In genomic region chr3:15345051-15345607, GRCh38 we compare ENCODE assay signal across 9 cellular contexts. TPM values are rescaled to one million over a fixed set of nuclear protein-coding genes. Genes with fewer than 3 reads are reported as not detected.
DNase-seq lines count a peak whose midpoint lies in the region; ATAC-seq, FAIRE-seq and TF ChIP-seq lines count a peak whose summit lies in the region.
"Had no signal": no experiment of that assay in that cellular context is flagged by ENCODE, and none has a peak within 500 bp of the region (broad histone marks: within the 10 kb centered on the region; RNA-seq: fewer than 3 reads in every experiment).

No MANE protein-coding gene starts in this region.

- DNase-seq in D721Med (ENCODE audit: insufficient read length, low spot score) (peak; percentile 47), Karpas-422 (no peak), T-helper 17 cell (no peak), colonic mucosa (no peak), epidermal melanocyte (ENCODE audit: insufficient read length, low spot score) (no peak), osteocyte (ENCODE audit: extremely low spot score, unreplicated experiment) (no peak), cerebellar cortex (ENCODE audit: low spot score) (no peak)

- H3K36me3 Mint-ChIP-seq in T-helper 17 cell (ENCODE audit: low read depth): no peaks in the 10 kb centered on the region
- no peaks in the 10 kb centered on the region for H3K36me3 Mint-ChIP-seq in osteocyte (ENCODE audit: unreplicated experiment)

- 0 out of 2 replicates have a peak overlapping the region, but pooled peaks have one; percentile 20 for H2AFZ ChIP-seq in Karpas-422 (ENCODE audit: low read length)

- intact Hi-C loops in colonic mucosa (cut with DNase I): no loop called here

- no peak overlapping the region for H3K4me3 ChIP-seq in Karpas-422 (ENCODE audit: low read length)
- no peak overlapping the region for H3K4me3 ChIP-seq in colonic mucosa

- H3K4me1 Mint-ChIP-seq in T-helper 17 cell (peaks cover 30% of the 10 kb centered on the region), osteocyte (ENCODE audit: unreplicated experiment) (no peaks in the 10 kb centered on the region)

- H3K27me3 Mint-ChIP-seq in T-helper 17 cell (no peaks in the 10 kb centered on the region), osteocyte (ENCODE audit: unreplicated experiment) (peaks cover 47% of the 10 kb centered on the region)

- H3K27ac Mint-ChIP-seq in T-helper 17 cell: peak overlapping the region; percentile 72
- H3K27ac Mint-ChIP-seq in osteocyte (ENCODE audit: unreplicated experiment): no peak overlapping the region

- H4K20me1 ChIP-seq in Karpas-422 (ENCODE audit: insufficient read depth, low read depth, low read length): no peaks in the 10 kb centered on the region

- H3K4me2 ChIP-seq in Karpas-422 (ENCODE audit: low read depth, low read length, poor library complexity, severe bottlenecking): peak overlapping the region; percentile 44

- no peak for FAIRE-seq in D721Med (lab: Jason Lieb, UNC)

- TF ChIP-seq CTCF in D721Med (IDR thresholded peaks at IDR 0.05; ENCODE audit: insufficient read depth, missing control alignments): no peak
- TF ChIP-seq CTCF in colonic mucosa (IDR thresholded peaks at IDR 0.05): no peak
- TF ChIP-seq CTCF in osteocyte (IDR thresholded peaks at IDR 0.05): no peak

- no peak overlapping the region for H3K4me3 Mint-ChIP-seq in T-helper 17 cell
- no peak overlapping the region for H3K4me3 Mint-ChIP-seq in osteocyte (ENCODE audit: unreplicated experiment)

- no peaks in the 10 kb centered on the region for H3K9me2 ChIP-seq in Karpas-422 (replicated peaks; ENCODE audit: insufficient read depth, low read length)

- H3K27ac ChIP-seq in Karpas-422 (ENCODE audit: low read length) (peak overlapping the region; percentile 47), colonic mucosa (no peak overlapping the region)
- H3K27ac ChIP-seq: C4-2B had no signal

- peaks cover 31% of the 10 kb centered on the region for H3K4me1 ChIP-seq in Karpas-422 (ENCODE audit: low read length)
- no peaks in the 10 kb centered on the region for H3K4me1 ChIP-seq in colonic mucosa

- ATAC-seq in GM21515 (IDR thresholded peaks at IDR 0.05; ENCODE audit: unreplicated experiment) (peak; percentile 15), T-helper 17 cell (no peak)

- no peaks in the 10 kb centered on the region for H3K27me3 ChIP-seq in Karpas-422 (ENCODE audit: low read length)
- H3K27me3 ChIP-seq in colonic mucosa: no peaks in the 10 kb centered on the region

- H3K9me3 ChIP-seq in Karpas-422 (ENCODE audit: low read length) (no peaks in the 10 kb centered on the region), T-helper 17 cell (ENCODE audit: control insufficient read depth, low read length, poor library complexity, severe bottlenecking) (no peaks in the 10 kb centered on the region), colonic mucosa (no peaks in the 10 kb centered on the region)

- no peaks in the 10 kb centered on the region for H3K79me2 ChIP-seq in Karpas-422 (ENCODE audit: low read length)

- H3K9me3 Mint-ChIP-seq in osteocyte (ENCODE audit: unreplicated experiment): no peaks in the 10 kb centered on the region

- H3K36me3 ChIP-seq in Karpas-422 (ENCODE audit: insufficient read depth, low read length) (no peaks in the 10 kb centered on the region), colonic mucosa (no peaks in the 10 kb centered on the region)

- H3K9ac ChIP-seq in Karpas-422 (ENCODE audit: low read length) (no peak overlapping the region), colonic mucosa (ENCODE audit: low read depth in 2 of 2, low read length in 2 of 2) (no peak overlapping the region)

RNA-seq across cellular contexts. Expression of gene SH3BP5, which starts 12.7 kb away (rescaled TPM):
- total RNA-seq in Karpas-422 (2014; rRNA removed; shearing (Covaris generic); ENCODE audit: low replicate concordance): 0.51 and 0.82 TPM in 2 replicates
- 10 to 100 TPM; 50.7 to 78.4 TPM for total RNA-seq in T-helper 17 cell
- 1 to 10 TPM; 5.5 to 9.3 TPM for total RNA-seq in colonic mucosa
- 4.5 and 5.9 TPM in 2 replicates for total RNA-seq in osteocyte
